ENCODE assay signal across 11 cellular contexts in genomic region chr11:122155765-122156527, GRCh38. TPM values are rescaled to one million over a fixed set of nuclear protein-coding genes. Genes with fewer than 3 reads are reported as not detected.
DNase-seq lines count a peak whose midpoint lies in the region; ATAC-seq and TF ChIP-seq lines count a peak whose summit lies in the region.
"Had no signal": no experiment of that assay in that cellular context is flagged by ENCODE, and none has a peak within 500 bp of the region (broad histone marks: within the 10 kb centered on the region; RNA-seq: fewer than 3 reads in every experiment).

No MANE protein-coding gene starts in this region.

- H3K79me2 ChIP-seq in trophoblast cell (ENCODE audit: control insufficient read depth, insufficient read depth, low read length, poor library complexity): no peaks in the 10 kb centered on the region

- intact Hi-C loops in activated CD4-positive, alpha-beta T cell treated with anti-CD3 and anti-CD28 coated beads, Interleukin-2, amount 10 ng/mL, durations not matched to agents 24 days and 14 days (cut with micrococcal nuclease): no loop called here
- intact Hi-C loops in MCF 10A (cut with micrococcal nuclease) (loop anchor here (2.0 kb wide), 1 partner anchor 55 kb away; no protein-coding TSS in a partner anchor), transverse colon (cut with DNase I; ENCODE audit: low total_unique reads) (no loop called here)
- intact Hi-C loops in activated T-helper 1 cell treated with anti-CD3 and anti-CD28 coated beads, Interleukin-12 subunit alpha, Interleukin-12 subunit beta, Interleukin-2, Interleukin-4 antibody, amounts not matched to agents 30 ng/mL and 10 ng/mL and 1 ng/mL, durations not matched to agents 14 hours and 24 hours and 36 hours (cut with micrococcal nuclease): no loop called here

- H3K9me3 ChIP-seq in transverse colon (no peaks in the 10 kb centered on the region), trophoblast cell (ENCODE audit: insufficient read depth, low read depth, low read length) (no peaks in the 10 kb centered on the region)

- no peaks in the 10 kb centered on the region for H3K79me1 ChIP-seq in trophoblast cell (ENCODE audit: low read length)

- H2BK5ac ChIP-seq in trophoblast cell (ENCODE audit: low read depth, low read length, poor library complexity): no peak overlapping the region

- H3K36me3 ChIP-seq in transverse colon: no peaks in the 10 kb centered on the region
- H3K36me3 ChIP-seq in trophoblast cell (ENCODE audit: control insufficient read depth in 1 of 2, insufficient read depth in 2 of 2, low read length in 2 of 2): no peaks in the 10 kb centered on the region

- no peak overlapping the region for H4K91ac ChIP-seq in trophoblast cell (ENCODE audit: low read depth, low read length)

- TF ChIP-seq POLR2A in transverse colon (IDR thresholded peaks at IDR 0.05): no peak

- H4K8ac ChIP-seq in trophoblast cell (ENCODE audit: low read depth, low read length): no peak overlapping the region

- TF ChIP-seq EP300 in transverse colon (IDR thresholded peaks at IDR 0.05; ENCODE audit: low read depth): no peak

- no peak overlapping the region for H4K12ac ChIP-seq in trophoblast cell (ENCODE audit: low read depth, low read length)

- in situ Hi-C loops in transverse colon (cut with MboI; ENCODE audit: low pct_ligation_motif_present in 1 of 4, low pct_unique_long_range_greater_than_20kb in 1 of 4, low sequenced_read_pairs in 3 of 4): no loop called here

- TF ChIP-seq CTCF in MCF 10A (IDR thresholded peaks at IDR 0.05; ENCODE audit: unreplicated experiment) (no peak), transverse colon (IDR thresholded peaks at IDR 0.05) (no peak)

- H3K36me3 Mint-ChIP-seq in activated CD4-positive, alpha-beta T cell treated with anti-CD3 and anti-CD28 coated beads, Interleukin-2, amount 10 ng/mL, durations not matched to agents 24 days and 14 days (ENCODE audit: low read depth): no peaks in the 10 kb centered on the region
- H3K36me3 Mint-ChIP-seq in MCF 10A (ENCODE audit: insufficient read depth, unreplicated experiment) (peaks cover 23% of the 10 kb centered on the region), memory B cell (no peaks in the 10 kb centered on the region)
- no peaks in the 10 kb centered on the region for H3K36me3 Mint-ChIP-seq in activated T-helper 1 cell treated with anti-CD3 and anti-CD28 coated beads, Interleukin-12 subunit alpha, Interleukin-12 subunit beta, Interleukin-2, Interleukin-4 antibody, amounts not matched to agents 30 ng/mL and 10 ng/mL and 1 ng/mL, durations not matched to agents 14 hours and 24 hours and 36 hours (ENCODE audit: low read depth)

- H3K14ac ChIP-seq in trophoblast cell (ENCODE audit: low read length): no peak overlapping the region

- H3K27me3 ChIP-seq in transverse colon (no peaks in the 10 kb centered on the region), trophoblast cell (ENCODE audit: insufficient read depth, low read length) (no peaks in the 10 kb centered on the region)
- H3K27me3 ChIP-seq: foreskin keratinocyte had no signal

- 79 to 84% methylated on average over 14 of the region's 14 CpGs for WGBS in transverse colon (ENCODE audit: low coverage in 1 of 2), 2 donors
- WGBS in trophoblast cell (ENCODE audit: extremely low coverage, insufficient coverage, insufficient read length): no CpG with 5 or more reads among the region's 14 CpGs

- BruUV-seq in MCF 10A (replicated peaks; lab: Mats Ljungman, UMichigan): TSS peak; percentile 57

- H3K4me1 Mint-ChIP-seq in activated CD4-positive, alpha-beta T cell treated with anti-CD3 and anti-CD28 coated beads, Interleukin-2, amount 10 ng/mL, durations not matched to agents 24 days and 14 days: peaks cover 13% of the 10 kb centered on the region
- peaks cover 71% of the 10 kb centered on the region for H3K4me1 Mint-ChIP-seq in MCF 10A (ENCODE audit: insufficient read depth, unreplicated experiment)
- H3K4me1 Mint-ChIP-seq in memory B cell: peaks cover 9% of the 10 kb centered on the region
- H3K4me1 Mint-ChIP-seq in activated T-helper 1 cell treated with anti-CD3 and anti-CD28 coated beads, Interleukin-12 subunit alpha, Interleukin-12 subunit beta, Interleukin-2, Interleukin-4 antibody, amounts not matched to agents 30 ng/mL and 10 ng/mL and 1 ng/mL, durations not matched to agents 14 hours and 24 hours and 36 hours (ENCODE audit: low read depth): no peaks in the 10 kb centered on the region

- no peak for DNase-seq in activated CD4-positive, alpha-beta T cell treated with anti-CD3 and anti-CD28 coated beads, Interleukin-2, amount 10 ng/mL, durations not matched to agents 24 days and 14 days
- no peak for DNase-seq in activated CD4-positive, alpha-beta T cell treated with anti-CD3 and anti-CD28 coated beads for 4 hours
- DNase-seq in MCF 10A (ENCODE audit: unreplicated experiment) (no peak), memory B cell (ENCODE audit: low spot score in 2 of 2) (no peak), transverse colon (no peak), trophoblast cell (no peak)
- DNase-seq in activated T-helper 1 cell treated with anti-CD3 and anti-CD28 coated beads, Interleukin-12 subunit alpha, Interleukin-12 subunit beta, Interleukin-2, Interleukin-4 antibody, amounts not matched to agents 30 ng/mL and 10 ng/mL and 1 ng/mL, durations not matched to agents 14 hours and 24 hours and 36 hours (ENCODE audit: low spot score): no peak
- DNase-seq: foreskin keratinocyte, left colon, OCI-M1 had no signal

- POLR2A ChIA-PET in MCF 10A (lab: Yijun Ruan, JAX): interaction anchor here (0.6 to 7.2 kb wide), 14 partner anchors 11 to 246 kb away, joined by 3 to 290 read pairs (median 21); no protein-coding TSS in a partner anchor

- H3K9me3 Mint-ChIP-seq in activated CD4-positive, alpha-beta T cell treated with anti-CD3 and anti-CD28 coated beads, Interleukin-2, amount 10 ng/mL, durations not matched to agents 24 days and 14 days: no peaks in the 10 kb centered on the region
- no peaks in the 10 kb centered on the region for H3K9me3 Mint-ChIP-seq in MCF 10A (ENCODE audit: unreplicated experiment)
- H3K9me3 Mint-ChIP-seq in memory B cell: no peaks in the 10 kb centered on the region
- H3K9me3 Mint-ChIP-seq in activated T-helper 1 cell treated with anti-CD3 and anti-CD28 coated beads, Interleukin-12 subunit alpha, Interleukin-12 subunit beta, Interleukin-2, Interleukin-4 antibody, amounts not matched to agents 30 ng/mL and 10 ng/mL and 1 ng/mL, durations not matched to agents 14 hours and 24 hours and 36 hours: no peaks in the 10 kb centered on the region

- H2BK120ac ChIP-seq in trophoblast cell (ENCODE audit: insufficient read depth, low read length, poor library complexity): no peak overlapping the region

- no peak overlapping the region for H3K27ac Mint-ChIP-seq in activated CD4-positive, alpha-beta T cell treated with anti-CD3 and anti-CD28 coated beads, Interleukin-2, amount 10 ng/mL, durations not matched to agents 24 days and 14 days
- H3K27ac Mint-ChIP-seq in MCF 10A (ENCODE audit: low read depth, unreplicated experiment): peak overlapping the region; percentile 96
- no peak overlapping the region for H3K27ac Mint-ChIP-seq in memory B cell
- H3K27ac Mint-ChIP-seq in activated T-helper 1 cell treated with anti-CD3 and anti-CD28 coated beads, Interleukin-12 subunit alpha, Interleukin-12 subunit beta, Interleukin-2, Interleukin-4 antibody, amounts not matched to agents 30 ng/mL and 10 ng/mL and 1 ng/mL, durations not matched to agents 14 hours and 24 hours and 36 hours: no peak overlapping the region

- ATAC-seq in memory B cell (ENCODE audit: low read depth): no peak
- no peak for ATAC-seq in GM19467 (IDR thresholded peaks at IDR 0.05; ENCODE audit: unreplicated experiment)
- ATAC-seq: left colon had no signal

- no peak overlapping the region for H3K4me2 ChIP-seq in trophoblast cell (ENCODE audit: low read length)

- no peak overlapping the region for H3K4me3 ChIP-seq in transverse colon
- no peak overlapping the region for H3K4me3 ChIP-seq in trophoblast cell (ENCODE audit: low read depth, low read length)

- peaks cover 6% of the 10 kb centered on the region for H3K27me3 Mint-ChIP-seq in activated CD4-positive, alpha-beta T cell treated with anti-CD3 and anti-CD28 coated beads, Interleukin-2, amount 10 ng/mL, durations not matched to agents 24 days and 14 days
- no peaks in the 10 kb centered on the region for H3K27me3 Mint-ChIP-seq in MCF 10A (ENCODE audit: insufficient read depth, unreplicated experiment)
- peaks cover 2% of the 10 kb centered on the region for H3K27me3 Mint-ChIP-seq in memory B cell
- H3K27me3 Mint-ChIP-seq in activated T-helper 1 cell treated with anti-CD3 and anti-CD28 coated beads, Interleukin-12 subunit alpha, Interleukin-12 subunit beta, Interleukin-2, Interleukin-4 antibody, amounts not matched to agents 30 ng/mL and 10 ng/mL and 1 ng/mL, durations not matched to agents 14 hours and 24 hours and 36 hours (ENCODE audit: insufficient read depth): peaks cover 10% of the 10 kb centered on the region

- H3K23ac ChIP-seq in trophoblast cell (ENCODE audit: low read length): no peak overlapping the region

- no peak overlapping the region for H2BK12ac ChIP-seq in trophoblast cell (ENCODE audit: low read length)

- H3K9ac ChIP-seq in trophoblast cell (ENCODE audit: low read length): no peak overlapping the region

- no peak overlapping the region for H2AK5ac ChIP-seq in trophoblast cell (ENCODE audit: low read length)

- CTCF ChIA-PET in MCF 10A (lab: Yijun Ruan, JAX): interaction anchor here (0.6 to 1.8 kb wide), 4 partner anchors 17 to 60 kb away, joined by 3 to 7 read pairs (median 4); no protein-coding TSS in a partner anchor

- no peak overlapping the region for H2AFZ ChIP-seq in trophoblast cell (ENCODE audit: insufficient read depth, low read length, poor library complexity)

- peak overlapping the region in 3 of 4 donors; percentile 66 to 84 (median 82) for H3K27ac ChIP-seq in transverse colon
- no peak overlapping the region for H3K27ac ChIP-seq in trophoblast cell (ENCODE audit: low read depth, low read length)

- H3K4ac ChIP-seq in trophoblast cell (ENCODE audit: low read depth, low read length): no peak overlapping the region

- peak overlapping the region; percentile 17 for H3K4me3 Mint-ChIP-seq in activated CD4-positive, alpha-beta T cell treated with anti-CD3 and anti-CD28 coated beads, Interleukin-2, amount 10 ng/mL, durations not matched to agents 24 days and 14 days
- H3K4me3 Mint-ChIP-seq in MCF 10A (ENCODE audit: unreplicated experiment) (peak overlapping the region; percentile 76), memory B cell (peak overlapping the region; percentile 5)
- no peak overlapping the region for H3K4me3 Mint-ChIP-seq in activated T-helper 1 cell treated with anti-CD3 and anti-CD28 coated beads, Interleukin-12 subunit alpha, Interleukin-12 subunit beta, Interleukin-2, Interleukin-4 antibody, amounts not matched to agents 30 ng/mL and 10 ng/mL and 1 ng/mL, durations not matched to agents 14 hours and 24 hours and 36 hours

- H3K18ac ChIP-seq in trophoblast cell (ENCODE audit: low read length): no peak overlapping the region

- peaks cover 0 to 4% (median 2%) of the 10 kb centered on the region in 4 donors for H3K4me1 ChIP-seq in transverse colon
- no peaks in the 10 kb centered on the region for H3K4me1 ChIP-seq in trophoblast cell (ENCODE audit: control insufficient read depth in 1 of 2, insufficient read depth in 2 of 2, low read length in 2 of 2)

RNA-seq across cellular contexts. Expression of gene BLID, which starts 39.9 kb away (rescaled TPM):
- total RNA-seq in activated CD4-positive, alpha-beta T cell treated with anti-CD3 and anti-CD28 coated beads, Interleukin-2, amount 10 ng/mL, durations not matched to agents 24 days and 14 days: not detected in 2 replicates
- total RNA-seq in MCF 10A (2022) (4.1 and 4.5 TPM in 2 replicates), transverse colon (not detected)
- not detected in 2 replicates for total RNA-seq in activated T-helper 1 cell treated with anti-CD3 and anti-CD28 coated beads, Interleukin-12 subunit alpha, Interleukin-12 subunit beta, Interleukin-2, Interleukin-4 antibody, amounts not matched to agents 30 ng/mL and 10 ng/mL and 1 ng/mL, durations not matched to agents 14 hours and 24 hours and 36 hours
- polyA plus RNA-seq in trophoblast cell (2013): not detected in 2 replicates
- total RNA-seq: left colon had no signal
- polyA plus RNA-seq: foreskin keratinocyte had no signal
